In genomic region chr5:80083115-80083890, GRCh38 we compare ENCODE assay signal across 8 cellular contexts. TPM values are rescaled to one million over a fixed set of nuclear protein-coding genes. Genes with fewer than 3 reads are reported as not detected.
DNase-seq lines count a peak whose midpoint lies in the region; ATAC-seq lines count a peak whose summit lies in the region.

No MANE protein-coding gene starts in this region.

- H3K27me3 Mint-ChIP-seq in natural killer cell treated with Interleukin-12 subunit alpha and Interleukin-12 subunit beta and Interleukin-15 and Interleukin-18, amount 100 ng/mL, for 72 hours, result peaks cover 5% of the 10 kb centered on the region in 2 donors

- ATAC-seq in HG03354 (IDR thresholded peaks at IDR 0.05; ENCODE audit: poor library complexity, severe bottlenecking, unreplicated experiment) (peak; percentile 73), HG03108 (IDR thresholded peaks at IDR 0.05; ENCODE audit: unreplicated experiment) (no peak), HG03159 (IDR thresholded peaks at IDR 0.05; ENCODE audit: unreplicated experiment) (no peak)
- peak; percentile 65 to 75 for ATAC-seq in natural killer cell treated with Interleukin-12 subunit alpha and Interleukin-12 subunit beta and Interleukin-15 and Interleukin-18, amount 100 ng/mL, for 72 hours

- no peaks in the 10 kb centered on the region for H3K9me3 Mint-ChIP-seq in natural killer cell treated with Interleukin-12 subunit alpha and Interleukin-12 subunit beta and Interleukin-15 and Interleukin-18, amount 100 ng/mL, for 72 hours

- H3K27ac Mint-ChIP-seq in natural killer cell treated with Interleukin-12 subunit alpha and Interleukin-12 subunit beta and Interleukin-15 and Interleukin-18, amount 100 ng/mL, for 72 hours, result peak overlapping the region; percentile 38 to 63

- H3K4me3 Mint-ChIP-seq in natural killer cell treated with Interleukin-12 subunit alpha and Interleukin-12 subunit beta and Interleukin-15 and Interleukin-18, amount 100 ng/mL, for 72 hours, result peak overlapping the region; percentile 61

- no peaks in the 10 kb centered on the region for H3K36me3 Mint-ChIP-seq in natural killer cell treated with Interleukin-12 subunit alpha and Interleukin-12 subunit beta and Interleukin-15 and Interleukin-18, amount 100 ng/mL, for 72 hours

- DNase-seq in EL (peak; percentile 79), NCI-H69 (lab: John Stamatoyannopoulos, UW) (peak; percentile 85), fibroblast of gingiva (ENCODE audit: low read depth) (peak; percentile 69)
- peak; percentile 53 for DNase-seq in activated T-cell treated with anti-CD3 and anti-CD28 coated beads, Interleukin-2, amount 50 U/mL, for 1 hour
- no peak for DNase-seq in natural killer cell treated with Interleukin-12 subunit alpha and Interleukin-12 subunit beta and Interleukin-15 and Interleukin-18, amount 100 ng/mL, for 72 hours (ENCODE audit: low spot score)

- H3K4me1 Mint-ChIP-seq in natural killer cell treated with Interleukin-12 subunit alpha and Interleukin-12 subunit beta and Interleukin-15 and Interleukin-18, amount 100 ng/mL, for 72 hours (ENCODE audit: low read depth in 2 of 2), result peaks cover 4 to 6% of the 10 kb centered on the region in 2 donors

RNA-seq across cellular contexts. Expression of gene THBS4, which starts 48.2 kb away (rescaled TPM):
- under 1 TPM in 1 of 2 donors, not detected in 1; 0.31 TPM for total RNA-seq in natural killer cell treated with Interleukin-12 subunit alpha and Interleukin-12 subunit beta and Interleukin-15 and Interleukin-18, amount 100 ng/mL, for 72 hours

Comparison
In these comparisons a context has a peak if more than half of its experiments do, and no peak if none do; other contexts are left out.
1. ATAC-seq: peak in HG03354 (single experiment) and natural killer cell treated with Interleukin-12 subunit alpha and Interleukin-12 subunit beta and Interleukin-15 and Interleukin-18, amount 100 ng/mL, for 72 hours (2 of 2); none in HG03108 (single experiment) and HG03159 (single experiment).